1 cellular context compared by ENCODE assay signal in genomic region chr7:1448958-1449357, GRCh38.
TF ChIP-seq lines count a peak whose summit lies in the region.

No MANE protein-coding gene starts in this region.

TF ChIP-seq in HCT116, 20 proteins besides CTCF, POLR2A, EP300 and RAD21 (continued from another document):
- TF ChIP-seq MAX (IDR thresholded peaks at IDR 0.05) (no peak), FOSL1 (IDR thresholded peaks at IDR 0.05; ENCODE audit: low read depth) (no peak), EZH2 (IDR thresholded peaks at IDR 0.05) (no peak), SIN3A (IDR thresholded peaks at IDR 0.05; ENCODE audit: low read depth) (no peak), EGR1 (IDR thresholded peaks at IDR 0.05; ENCODE audit: low read depth) (no peak), ELF1 (IDR thresholded peaks at IDR 0.05; ENCODE audit: borderline replicate concordance, low read depth) (no peak), TCF7L2 (IDR thresholded peaks at IDR 0.05; ENCODE audit: borderline replicate concordance, extremely low read depth, insufficient read depth, insufficient read length) (no peak), REST (IDR thresholded peaks at IDR 0.05; ENCODE audit: low read depth) (no peak), POLR2AphosphoS5 (IDR thresholded peaks at IDR 0.05; ENCODE audit: low read depth, low read length) (no peak), YY1 (IDR thresholded peaks at IDR 0.05; ENCODE audit: extremely low read depth, insufficient replicate concordance, low read depth, low read length) (no peak)
